ENCODE assay signal across 8 cellular contexts in genomic region chrX:38768079-38768478, GRCh38. TPM values are rescaled to one million over a fixed set of nuclear protein-coding genes. Genes with fewer than 3 reads are reported as not detected.
DNase-seq lines count a peak whose midpoint lies in the region; ATAC-seq, FAIRE-seq and TF ChIP-seq lines count a peak whose summit lies in the region.
"Had no signal": no experiment of that assay in that cellular context is flagged by ENCODE, and none has a peak within 500 bp of the region (broad histone marks: within the 10 kb centered on the region; RNA-seq: fewer than 3 reads in every experiment).

No MANE protein-coding gene starts in this region.

- no TSS peak for BruUV-seq in K562 (replicated peaks; lab: Mats Ljungman, UMichigan)

- no peaks in the 10 kb centered on the region for H3K9me1 ChIP-seq in K562 (ENCODE audit: control insufficient read depth, insufficient read depth, low read length)

- no peaks in the 10 kb centered on the region for H3K36me3 ChIP-seq in K562 (ENCODE audit: control insufficient read depth, insufficient read depth, low read length)

- CTCF ChIA-PET in K562 (lab: Yijun Ruan, JAX; ENCODE audit: low intra/inter-chr PET ratio): no interaction called here

- TF ChIP-seq EP300 in K562 (IDR thresholded peaks at IDR 0.05; ENCODE audit: low read length): no peak

- peaks cover 0 to 5% of the 10 kb centered on the region in 2 experiments; a peak in 2 of 5 replicates for H3K4me1 ChIP-seq in K562 (replicated peaks in 1 of 2; ENCODE audit: control insufficient read depth in 2 of 2, insufficient read depth in 2 of 2, low read length in 2 of 2)

- H3K9me3 Mint-ChIP-seq in activated naive CD8-positive, alpha-beta T cell treated with anti-CD3 and anti-CD28 coated beads, Interleukin-2, amount 50 U/mL, for 24 hours: no peaks in the 10 kb centered on the region

- H4K20me1 ChIP-seq in K562 (replicated peaks; ENCODE audit: control insufficient read depth, insufficient read depth, low read length): no peaks in the 10 kb centered on the region

- POLR2A ChIA-PET in K562 (lab: Yijun Ruan, JAX): interaction anchor here (1.2 kb wide), 1 partner anchor 14 kb away, joined by 3 read pairs; no protein-coding TSS in a partner anchor

- DNase-seq in GM10266 (ENCODE audit: extremely low spot score): peak; percentile 7
- peak; percentile 9 for DNase-seq in NCI-H1436 (lab: John Stamatoyannopoulos, UW)
- DNase-seq in K562 (ENCODE audit: extremely low read depth in 1 of 4, low spot score in 3 of 4): peak in 1 of 4 experiments; percentile 23
- DNase-seq in myocyte (ENCODE audit: low read depth): peak; percentile 39
- no peak for DNase-seq in NCI-H1930 (lab: John Stamatoyannopoulos, UW)
- DNase-seq in activated naive CD8-positive, alpha-beta T cell treated with anti-CD3 and anti-CD28 coated beads, Interleukin-2, amount 50 U/mL, for 24 hours: no peak
- no peak for DNase-seq in cortex of kidney (lab: John Stamatoyannopoulos, UW)

- no peak overlapping the region for H3K27ac Mint-ChIP-seq in activated naive CD8-positive, alpha-beta T cell treated with anti-CD3 and anti-CD28 coated beads, Interleukin-2, amount 50 U/mL, for 24 hours

- no peaks in the 10 kb centered on the region for H3K27me3 ChIP-seq in K562 (ENCODE audit: control insufficient read depth in 2 of 2, insufficient read depth in 2 of 2, low read length in 2 of 2)

- intact Hi-C loops in K562 (cut with micrococcal nuclease): loop anchor here (1.0 to 10.0 kb wide), 3 partner anchors 157 to 381 kb away; no protein-coding TSS in a partner anchor

- H3K27ac ChIP-seq in K562 (ENCODE audit: extremely low read depth, low read depth, low read length): no peak overlapping the region
- H3K27ac ChIP-seq: SK-N-MC had no signal

- WGBS in K562 (ENCODE audit: insufficient coverage, low coverage, missing lambda C conversion rate): 0% methylated on average over 2 of the region's 2 CpGs

- TF ChIP-seq CTCF in GM10266 (IDR thresholded peaks at IDR 0.05; ENCODE audit: control insufficient read depth, insufficient read depth, low read depth, missing control alignments): peak; percentile 36
- peak; percentile 38 to 62 (median 46); a peak in 4 of 6 replicates for TF ChIP-seq CTCF in K562 (IDR thresholded peaks at IDR 0.05 in 2 of 3, conservative IDR thresholded peaks at IDR 0.05 in 1 of 3; ENCODE audit: insufficient read depth in 2 of 3, low read depth in 1 of 3, low read length in 3 of 3)

- no peak for FAIRE-seq in K562 (lab: Jason Lieb, UNC)

- H3K9me3 ChIP-seq in K562 (replicated peaks; ENCODE audit: control insufficient read depth, insufficient read depth, low read depth, low read length): no peaks in the 10 kb centered on the region

- in situ Hi-C loops in K562 (cut with MboI): loop anchor here (10.0 kb wide), 1 partner anchor 217 kb away; no protein-coding TSS in a partner anchor

- no peak overlapping the region for H3K4me3 ChIP-seq in K562
- H3K4me3 ChIP-seq: SK-N-MC had no signal

- no peak overlapping the region for H3K9ac ChIP-seq in K562 (ENCODE audit: insufficient read depth in 1 of 2, low read depth in 2 of 2, low read length in 2 of 2)

- no peak for TF ChIP-seq POLR2A in K562 (conservative IDR thresholded peaks at IDR 0.05)

- H2AFZ ChIP-seq in K562 (ENCODE audit: low read depth, low read length): no peak overlapping the region

- no peaks in the 10 kb centered on the region for H3K79me2 ChIP-seq in K562 (ENCODE audit: control insufficient read depth, insufficient read depth, low read length)

- no peak overlapping the region for H3K4me2 ChIP-seq in K562 (ENCODE audit: insufficient read depth, low read length)

- peak; percentile 51 to 71 for TF ChIP-seq RAD21 in K562 (CRISPR knock-in tag; conservative IDR thresholded peaks at IDR 0.05 in 1 of 2, IDR thresholded peaks at IDR 0.05 in 1 of 2)

- ATAC-seq in K562: 0 out of 3 replicates have a peak, but pooled peaks have one; percentile 17
- ATAC-seq in activated naive CD8-positive, alpha-beta T cell treated with anti-CD3 and anti-CD28 coated beads, Interleukin-2, amount 50 U/mL, for 24 hours: no peak

- H3K4me3 Mint-ChIP-seq in activated naive CD8-positive, alpha-beta T cell treated with anti-CD3 and anti-CD28 coated beads, Interleukin-2, amount 50 U/mL, for 24 hours: no peak overlapping the region

- H3K36me3 Mint-ChIP-seq in activated naive CD8-positive, alpha-beta T cell treated with anti-CD3 and anti-CD28 coated beads, Interleukin-2, amount 50 U/mL, for 24 hours (ENCODE audit: low read depth): no peaks in the 10 kb centered on the region

- no peaks in the 10 kb centered on the region for H3K4me1 Mint-ChIP-seq in activated naive CD8-positive, alpha-beta T cell treated with anti-CD3 and anti-CD28 coated beads, Interleukin-2, amount 50 U/mL, for 24 hours

- H3K27me3 Mint-ChIP-seq in activated naive CD8-positive, alpha-beta T cell treated with anti-CD3 and anti-CD28 coated beads, Interleukin-2, amount 50 U/mL, for 24 hours: peaks cover 1% of the 10 kb centered on the region

TF ChIP-seq in K562, 482 proteins besides CTCF, POLR2A, EP300 and RAD21:
- TF ChIP-seq HMG20A (CRISPR knock-in tag; conservative IDR thresholded peaks at IDR 0.05) (no peak), SMC3 (conservative IDR thresholded peaks at IDR 0.05; ENCODE audit: insufficient read depth, low read depth, low read length) (0 out of 2 replicates have a peak, but pooled peaks have one; percentile 12)
- TF ChIP-seq, protein P1, sequence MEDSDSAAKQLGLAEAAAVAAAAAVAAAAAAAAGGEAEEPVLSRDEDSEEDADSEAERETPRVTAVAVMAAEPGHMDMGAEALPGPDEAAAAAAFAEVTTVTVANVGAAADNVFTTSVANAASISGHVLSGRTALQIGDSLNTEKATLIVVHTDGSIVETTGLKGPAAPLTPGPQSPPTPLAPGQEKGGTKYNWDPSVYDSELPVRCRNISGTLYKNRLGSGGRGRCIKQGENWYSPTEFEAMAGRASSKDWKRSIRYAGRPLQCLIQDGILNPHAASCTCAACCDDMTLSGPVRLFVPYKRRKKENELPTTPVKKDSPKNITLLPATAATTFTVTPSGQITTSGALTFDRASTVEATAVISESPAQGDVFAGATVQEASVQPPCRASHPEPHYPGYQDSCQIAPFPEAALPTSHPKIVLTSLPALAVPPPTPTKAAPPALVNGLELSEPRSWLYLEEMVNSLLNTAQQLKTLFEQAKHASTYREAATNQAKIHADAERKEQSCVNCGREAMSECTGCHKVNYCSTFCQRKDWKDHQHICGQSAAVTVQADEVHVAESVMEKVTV (CRISPR knock-in tag; IDR thresholded peaks at IDR 0.05): 0 out of 2 replicates have a peak, but pooled peaks have one; percentile 6

RNA-seq across cellular contexts. Expression of gene MID1IP1, which starts 33.2 kb away (rescaled TPM):
- 21.8 and 40.2 TPM in 2 replicates for total RNA-seq in K562 (2011; cell fraction: chromatin; rRNA removed; ENCODE audit: low replicate concordance)
- 57.5 and 57.7 TPM in 2 replicates for total RNA-seq in K562 (2011; cell fraction: nucleolus; rRNA removed)
- total RNA-seq in K562 (2011; cell fraction: nucleoplasm; rRNA removed): 35.4 and 38.0 TPM in 2 replicates
- total RNA-seq in K562 (2014; rRNA removed) (82.1 and 102 TPM in 2 replicates), K562 (2014; rRNA removed; fragmentation: Illumina TruSeq; extraction: Trizol) (20.7 and 20.9 TPM in 2 replicates), K562 (2015; rRNA removed; fragmentation: Illumina TruSeq; extraction: Trizol) (27.5 and 29.9 TPM in 2 replicates), K562 (2021) (90.4 and 94.7 TPM in 2 replicates), myocyte (90.0 and 148 TPM in 2 replicates)
- polyA plus RNA-seq in K562 (2011; rRNA removed) (36.9 and 42.0 TPM in 2 replicates), K562 (2014; fragmentation: Illumina TruSeq; extraction: Trizol) (22.1 and 43.9 TPM in 2 replicates), K562 (2014; fragmentation: Nextera tagmentation; extraction: Ambion mirVana) (under 1 TPM; 0.51 to 0.80 TPM), K562 (2014; rRNA removed) (97.0 and 102 TPM in 2 replicates)
- polyA plus RNA-seq in K562 (2011; cell fraction: cytosol; rRNA removed): 50.7 and 84.5 TPM in 2 replicates
- polyA plus RNA-seq in K562 (2011; cell fraction: nucleus; rRNA removed): 38.7 and 57.5 TPM in 2 replicates
- 49.3 and 83.1 TPM in 2 replicates for polyA plus RNA-seq in K562 (2012)
- polyA minus RNA-seq in K562 (2011; rRNA and poly(A)+ RNA removed): 9.1 and 14.7 TPM in 2 replicates
- polyA minus RNA-seq in K562 (2011; cell fraction: cytosol; rRNA and poly(A)+ RNA removed): 26.2 and 29.8 TPM in 2 replicates
- 28.3 and 31.4 TPM in 2 replicates for polyA minus RNA-seq in K562 (2011; cell fraction: nucleus; rRNA and poly(A)+ RNA removed)
- 33.1 TPM for polyA plus RNA-seq in myocyte (2012)

Comparison
In these comparisons a context has a peak if more than half of its experiments do, and no peak if none do; other contexts are left out.
1. DNase-seq: peak in GM10266 (single experiment), NCI-H1436 (single experiment) and myocyte (single experiment); none in NCI-H1930 (0 of 2), activated naive CD8-positive, alpha-beta T cell treated with anti-CD3 and anti-CD28 coated beads, Interleukin-2, amount 50 U/mL, for 24 hours (single experiment) and cortex of kidney (single experiment).